ENCODE assay signal across 19 cellular contexts in genomic region chr2:11337909-11338308, GRCh38. TPM values are rescaled to one million over a fixed set of nuclear protein-coding genes. Genes with fewer than 3 reads are reported as not detected.
DNase-seq lines count a peak whose midpoint lies in the region; ATAC-seq, FAIRE-seq and TF ChIP-seq lines count a peak whose summit lies in the region.
"Had no signal": no experiment of that assay in that cellular context is flagged by ENCODE, and none has a peak within 500 bp of the region (broad histone marks: within the 10 kb centered on the region; RNA-seq: fewer than 3 reads in every experiment).

No MANE protein-coding gene starts in this region.

- H3K79me2 ChIP-seq in Karpas-422 (ENCODE audit: low read length) (peaks cover 51% of the 10 kb centered on the region), trophoblast cell (ENCODE audit: control insufficient read depth, insufficient read depth, low read length, poor library complexity) (peaks cover 10% of the 10 kb centered on the region)

- H3K14ac ChIP-seq in trophoblast cell (ENCODE audit: low read length) = no peak overlapping the region

- no peak overlapping the region for H2AFZ ChIP-seq in Karpas-422 (ENCODE audit: low read length)
- no peak overlapping the region for H2AFZ ChIP-seq in trophoblast cell (ENCODE audit: insufficient read depth, low read length, poor library complexity)
- H2AFZ ChIP-seq: GM23248 had no signal

- TF ChIP-seq CTCF in WTC11 (IDR thresholded peaks at IDR 0.05) (no peak), BE2C (IDR thresholded peaks at IDR 0.05; ENCODE audit: low read depth, low read length) (no peak)

- no CpG with 5 or more reads among the region's 2 CpGs for WGBS in trophoblast cell (ENCODE audit: extremely low coverage, insufficient coverage, insufficient read length)

- H3K4me1 ChIP-seq in Karpas-422 (ENCODE audit: low read length) (peaks cover 22% of the 10 kb centered on the region), trophoblast cell (ENCODE audit: control insufficient read depth in 1 of 2, insufficient read depth in 2 of 2, low read length in 2 of 2) (no peaks in the 10 kb centered on the region), BE2C (0 out of 2 replicates have a peak, but pooled peaks cover 3% of the 10 kb centered on the region)

- H3K9me3 ChIP-seq in Karpas-422 (ENCODE audit: low read length) (no peaks in the 10 kb centered on the region), trophoblast cell (ENCODE audit: insufficient read depth, low read depth, low read length) (no peaks in the 10 kb centered on the region), BE2C (no peaks in the 10 kb centered on the region)
- H3K9me3 ChIP-seq: Caco-2 had no signal

- no peaks in the 10 kb centered on the region for H3K27me3 ChIP-seq in Karpas-422 (ENCODE audit: low read length)
- H3K27me3 ChIP-seq in trophoblast cell (ENCODE audit: insufficient read depth, low read length) = no peaks in the 10 kb centered on the region
- H3K27me3 ChIP-seq in BE2C = no peaks in the 10 kb centered on the region
- H3K27me3 ChIP-seq: BLaER1 had no signal

- FAIRE-seq in GM12891 (lab: Jason Lieb, UNC) = no peak
- FAIRE-seq: G401.6, GM19239 had no signal

- peaks cover 6% of the 10 kb centered on the region for H3K36me3 Mint-ChIP-seq in WTC11
- H3K36me3 Mint-ChIP-seq: CD4-positive, CD25-positive, alpha-beta regulatory T cell had no signal

- no peak overlapping the region for H2AK5ac ChIP-seq in trophoblast cell (ENCODE audit: low read length)

- H4K91ac ChIP-seq in trophoblast cell (ENCODE audit: low read depth, low read length) = no peak overlapping the region

- H3K4me3 Mint-ChIP-seq in WTC11 = no peak overlapping the region
- H3K4me3 Mint-ChIP-seq: CD4-positive, CD25-positive, alpha-beta regulatory T cell; CD8-positive, alpha-beta T cell; H9; HFFc6 had no signal

- H3K4me1 Mint-ChIP-seq in WTC11 = peaks cover 22% of the 10 kb centered on the region

- no peak overlapping the region for H2BK12ac ChIP-seq in trophoblast cell (ENCODE audit: low read length)

- no peak overlapping the region for H3K18ac ChIP-seq in trophoblast cell (ENCODE audit: low read length)

- H4K8ac ChIP-seq in trophoblast cell (ENCODE audit: low read depth, low read length) = no peak overlapping the region

- H4K12ac ChIP-seq in trophoblast cell (ENCODE audit: low read depth, low read length) = no peak overlapping the region

- H3K9ac ChIP-seq in Karpas-422 (ENCODE audit: low read length) (no peak overlapping the region), trophoblast cell (ENCODE audit: low read length) (no peak overlapping the region)
- H3K9ac ChIP-seq: BLaER1, GM23248 had no signal

- no peak overlapping the region for H2BK120ac ChIP-seq in trophoblast cell (ENCODE audit: insufficient read depth, low read length, poor library complexity)

- H3K4me2 ChIP-seq in Karpas-422 (ENCODE audit: low read depth, low read length, poor library complexity, severe bottlenecking) (no peak overlapping the region), trophoblast cell (ENCODE audit: low read length) (no peak overlapping the region)
- H3K4me2 ChIP-seq: BLaER1 had no signal

- no peaks in the 10 kb centered on the region for H3K79me1 ChIP-seq in trophoblast cell (ENCODE audit: low read length)

- ATAC-seq in WTC11 (no peak), HG02759 (IDR thresholded peaks at IDR 0.05; ENCODE audit: unreplicated experiment) (no peak)
- ATAC-seq: CD8-positive, alpha-beta T cell; HCT116 had no signal

- H3K27ac Mint-ChIP-seq in WTC11 = no peak overlapping the region
- H3K27ac Mint-ChIP-seq: CD4-positive, CD25-positive, alpha-beta regulatory T cell; CD8-positive, alpha-beta T cell; H9; HFFc6 had no signal

- no peaks in the 10 kb centered on the region for H3K36me3 ChIP-seq in Karpas-422 (ENCODE audit: insufficient read depth, low read length)
- no peaks in the 10 kb centered on the region for H3K36me3 ChIP-seq in trophoblast cell (ENCODE audit: control insufficient read depth in 1 of 2, insufficient read depth in 2 of 2, low read length in 2 of 2)
- no peaks in the 10 kb centered on the region for H3K36me3 ChIP-seq in BE2C

- no peak for TF ChIP-seq POLR2A in GM12891 (IDR thresholded peaks at IDR 0.05; ENCODE audit: low read depth, low read length)

- peak; percentile 28 for DNase-seq in Karpas-422
- DNase-seq in WTC11 (ENCODE audit: low spot score) = no peak
- DNase-seq in trophoblast cell = no peak
- DNase-seq in GM12891 (ENCODE audit: insufficient read length, low spot score) = no peak
- no peak for DNase-seq in BE2C
- DNase-seq: Caco-2; CD4-positive, CD25-positive, alpha-beta regulatory T cell; CD8-positive, alpha-beta T cell; DMS153; DND-41; GM23248; H9; HFFc6 had no signal

- POLR2A ChIA-PET in WTC11 (lab: Charles Lee) = no interaction called here

- H3K23ac ChIP-seq in trophoblast cell (ENCODE audit: low read length) = no peak overlapping the region

- peaks cover 17% of the 10 kb centered on the region for H3K9me3 Mint-ChIP-seq in WTC11
- H3K9me3 Mint-ChIP-seq: HFFc6 had no signal

- no peaks in the 10 kb centered on the region for H3K27me3 Mint-ChIP-seq in WTC11 (ENCODE audit: low read depth)
- H3K27me3 Mint-ChIP-seq: CD4-positive, CD25-positive, alpha-beta regulatory T cell had no signal

- H2BK5ac ChIP-seq in trophoblast cell (ENCODE audit: low read depth, low read length, poor library complexity) = no peak overlapping the region

- peak overlapping the region; percentile 90 for H3K4ac ChIP-seq in trophoblast cell (ENCODE audit: low read depth, low read length)

- CTCF ChIA-PET in WTC11 (lab: Charles Lee) = no interaction called here

- no peaks in the 10 kb centered on the region for H3K9me2 ChIP-seq in Karpas-422 (replicated peaks; ENCODE audit: insufficient read depth, low read length)

- peaks cover 33% of the 10 kb centered on the region for H4K20me1 ChIP-seq in Karpas-422 (ENCODE audit: insufficient read depth, low read depth, low read length)

- no peak overlapping the region for H3K27ac ChIP-seq in Karpas-422 (ENCODE audit: low read length)
- no peak overlapping the region for H3K27ac ChIP-seq in trophoblast cell (ENCODE audit: low read depth, low read length)
- H3K27ac ChIP-seq: BLaER1, C4-2B, GM23248 had no signal

- H3K4me3 ChIP-seq in Karpas-422 (ENCODE audit: low read length) (no peak overlapping the region), trophoblast cell (ENCODE audit: low read depth, low read length) (no peak overlapping the region), BE2C (ENCODE audit: low read depth, low read length) (no peak overlapping the region)
- H3K4me3 ChIP-seq: BLaER1, GM23248 had no signal

TF ChIP-seq in WTC11, 78 proteins besides CTCF, POLR2A, EP300 and RAD21:
- TF ChIP-seq ATF2 (CRISPR knock-in tag; IDR thresholded peaks at IDR 0.05; ENCODE audit: borderline replicate concordance, low read depth) (no peak), HMGA2 (CRISPR knock-in tag; IDR thresholded peaks at IDR 0.05) (no peak), ZNF671 (CRISPR knock-in tag; IDR thresholded peaks at IDR 0.05) (no peak), MYBL2 (CRISPR knock-in tag; IDR thresholded peaks at IDR 0.05) (no peak), ZNF121 (CRISPR knock-in tag; IDR thresholded peaks at IDR 0.05) (peak; percentile 46; the same call in 1 of the 2 replicates)

TF ChIP-seq in GM12891, 5 proteins besides CTCF, POLR2A, EP300 and RAD21:
- TF ChIP-seq TAF1 (IDR thresholded peaks at IDR 0.05; ENCODE audit: low read depth, low read length) (no peak), PAX5 (IDR thresholded peaks at IDR 0.05; ENCODE audit: insufficient read depth, low read length, severe bottlenecking) (no peak), POU2F2 (IDR thresholded peaks at IDR 0.05; ENCODE audit: low read depth, low read length) (no peak), POLR2AphosphoS5 (IDR thresholded peaks at IDR 0.05; ENCODE audit: low read depth, low read length) (no peak), SPI1 (IDR thresholded peaks at IDR 0.05; ENCODE audit: low read depth, low read length) (no peak)

RNA-seq across cellular contexts. Expression of gene ROCK2, which starts 6.5 kb away (rescaled TPM):
- 7.4 and 14.2 TPM in 2 replicates for total RNA-seq in Karpas-422 (2014; rRNA removed; shearing (Covaris generic); ENCODE audit: low replicate concordance)
- 21.3 to 25.9 TPM (median 22.4 TPM) in 3 replicates for total RNA-seq in WTC11 (2021)
- polyA plus RNA-seq in trophoblast cell (2013) = 36.9 and 37.0 TPM in 2 replicates
- 4.5 TPM for polyA plus RNA-seq in GM12891 (2012; ENCODE audit: low read depth, missing spikeins)
- polyA plus RNA-seq in BE2C (2012; ENCODE audit: insufficient read depth, insufficient read length, low read depth) = 4.9 TPM
